In genomic region chr9:37037137-37037743, GRCh38 we compare ENCODE assay signal across 8 cellular contexts. TPM values are rescaled to one million over a fixed set of nuclear protein-coding genes. Genes with fewer than 3 reads are reported as not detected.
DNase-seq lines count a peak whose midpoint lies in the region; ATAC-seq, FAIRE-seq and TF ChIP-seq lines count a peak whose summit lies in the region.

No MANE protein-coding gene starts in this region.

- H3K4me3 ChIP-seq in Karpas-422 (ENCODE audit: low read length), result peak overlapping the region; percentile 83
- H3K4me3 ChIP-seq in bronchial epithelial cell (ENCODE audit: low read depth, low read length), result peak overlapping the region; percentile 21
- peak overlapping the region; percentile 29 for H3K4me3 ChIP-seq in mesodermal cell (ENCODE audit: extremely low read depth, insufficient read depth, low read length, poor library complexity, severe bottlenecking)

- peaks cover 3% of the 10 kb centered on the region; the same call in 1 of the 2 replicates for H4K20me1 ChIP-seq in Karpas-422 (ENCODE audit: insufficient read depth, low read depth, low read length)

- H3K9me2 ChIP-seq in Karpas-422 (replicated peaks; ENCODE audit: insufficient read depth, low read length), result no peaks in the 10 kb centered on the region

- H3K4me2 ChIP-seq in Karpas-422 (ENCODE audit: low read depth, low read length, poor library complexity, severe bottlenecking), result peak overlapping the region; percentile 97

- no peaks in the 10 kb centered on the region for H3K9me3 ChIP-seq in Karpas-422 (ENCODE audit: low read length)
- H3K9me3 ChIP-seq in mesodermal cell (ENCODE audit: control insufficient read depth, low read length), result no peaks in the 10 kb centered on the region

- TF ChIP-seq CTCF in bronchial epithelial cell (IDR thresholded peaks at IDR 0.05; ENCODE audit: insufficient read depth, low read length, severe bottlenecking), result no peak

- FAIRE-seq in bronchial epithelial cell (lab: Jason Lieb, UNC), result no peak

- H3K27me3 ChIP-seq in Karpas-422 (ENCODE audit: low read length) (no peaks in the 10 kb centered on the region), bronchial epithelial cell (ENCODE audit: control insufficient read depth, insufficient read depth, low read length) (peaks cover 84% of the 10 kb centered on the region)

- H3K9ac ChIP-seq in Karpas-422 (ENCODE audit: low read length), result peak overlapping the region; percentile 92

- H3K27ac ChIP-seq in Karpas-422 (ENCODE audit: low read length) (peak overlapping the region; percentile 92), mesodermal cell (ENCODE audit: low read depth, low read length, severe bottlenecking) (peak overlapping the region; percentile 23)

- DNase-seq in Karpas-422, result peak; percentile 80
- DNase-seq in bronchial epithelial cell (ENCODE audit: low read depth), result peak; percentile 6
- DNase-seq in SK-N-DZ (ENCODE audit: low spot score), result no peak
- DNase-seq in NCI-H2196 treated with DMSO at 0.1 percent for 48 hours (lab: John Stamatoyannopoulos, UW; ENCODE audit: unreplicated experiment), result no peak
- DNase-seq in stimulated activated CD8-positive, alpha-beta memory T cell treated with anti-CD3 and anti-CD28 coated beads, Interleukin-4, amount 100 ng/mL, for 48 hours, result no peak

- H2AFZ ChIP-seq in Karpas-422 (ENCODE audit: low read length), result peak overlapping the region; percentile 90; the same call in 1 of the 2 replicates

- peaks cover 42% of the 10 kb centered on the region for H3K4me1 ChIP-seq in Karpas-422 (ENCODE audit: low read length)
- peaks cover 13% of the 10 kb centered on the region for H3K4me1 ChIP-seq in mesodermal cell (ENCODE audit: control insufficient read depth, insufficient read depth, low read length, poor library complexity, severe bottlenecking)

- 2 to 5% methylated on average over 26 to 29 of the region's 29 CpGs for WGBS in mesodermal cell (ENCODE audit: insufficient coverage in 2 of 2), 2 experiments

- peaks cover 23% of the 10 kb centered on the region for H3K79me2 ChIP-seq in Karpas-422 (ENCODE audit: low read length)

- ATAC-seq in GM18498 (IDR thresholded peaks at IDR 0.05; ENCODE audit: unreplicated experiment) (peak; percentile 15), HG03095 (IDR thresholded peaks at IDR 0.05; ENCODE audit: unreplicated experiment) (no peak)

- H3K36me3 ChIP-seq in Karpas-422 (ENCODE audit: insufficient read depth, low read length), result no peaks in the 10 kb centered on the region
- H3K36me3 ChIP-seq in bronchial epithelial cell (ENCODE audit: control insufficient read depth, insufficient read depth, low read length), result no peaks in the 10 kb centered on the region
- no peaks in the 10 kb centered on the region for H3K36me3 ChIP-seq in mesodermal cell (ENCODE audit: control insufficient read depth, insufficient read depth, low read length)

RNA-seq across cellular contexts. Expression of gene PAX5, which starts 3.2 kb away (rescaled TPM):
- 88.9 and 93.3 TPM in 2 replicates for total RNA-seq in Karpas-422 (2014; rRNA removed; shearing (Covaris generic); ENCODE audit: low replicate concordance)
- total RNA-seq in bronchial epithelial cell, result not detected in 2 replicates
- polyA plus RNA-seq in mesodermal cell (2013, experiment 1 of 2), result 0.33 TPM
- 0.20 TPM for polyA plus RNA-seq in mesodermal cell (2013, experiment 2 of 2)
- 5.1 TPM in 2 replicates for polyA plus RNA-seq in SK-N-DZ (2014; cell fraction: cytosol; rRNA removed)
- 3.2 and 4.9 TPM in 2 replicates for polyA plus RNA-seq in SK-N-DZ (2014; cell fraction: nucleus; rRNA removed)

Comparison
In these comparisons a context has a peak if more than half of its experiments do, and no peak if none do; other contexts are left out.
1. DNase-seq: peak in Karpas-422 (single experiment) and bronchial epithelial cell (single experiment); none in SK-N-DZ (single experiment), NCI-H2196 treated with DMSO at 0.1 percent for 48 hours (single experiment) and stimulated activated CD8-positive, alpha-beta memory T cell treated with anti-CD3 and anti-CD28 coated beads, Interleukin-4, amount 100 ng/mL, for 48 hours (single experiment).
2. H3K4me3 ChIP-seq: peak in every context shown above with its lines; median percentile 83 in Karpas-422; 29 in mesodermal cell; 21 in bronchial epithelial cell.
3. RNA of gene PAX5, which starts 3.2 kb away (total RNA-seq): 88.9 to 93.3 TPM in Karpas-422; not detected in bronchial epithelial cell; every median in the first group is over 10 times any median in the second.